ENCODE assay signal across 16 cellular contexts in the genomic region with DNA sequence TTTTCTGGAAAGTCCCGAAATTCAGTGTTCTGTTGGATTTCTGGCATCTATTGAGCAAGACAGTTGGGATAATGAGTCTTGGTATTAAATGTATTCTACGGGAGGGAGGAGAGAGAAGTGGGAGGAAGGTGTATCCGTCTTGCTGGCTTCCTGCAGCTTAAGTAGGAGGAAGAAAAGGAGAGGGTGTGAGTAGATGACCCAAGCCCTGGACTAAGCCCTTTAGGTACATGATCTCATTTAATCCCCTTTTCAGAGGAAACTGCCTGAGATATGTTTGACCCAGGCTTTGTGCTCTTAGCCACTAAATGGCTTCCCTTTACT.
A peak's percentile ranks its signal among the peaks of the same experiment; 100 is the strongest.
DNase-seq lines count a peak whose midpoint lies in the region; ATAC-seq and TF ChIP-seq lines count a peak whose summit lies in the region.
"Had no signal": no experiment of that assay in that cellular context is flagged by ENCODE, and none has a peak within 500 bp of the region (broad histone marks: within the 10 kb centered on the region; RNA-seq: fewer than 3 reads in every experiment).

No MANE protein-coding gene starts in this region.

- H3K4me3 ChIP-seq in DND-41 (ENCODE audit: low read depth in 1 of 2, low read length in 2 of 2) (no peak overlapping the region), gastrocnemius medialis (no peak overlapping the region)
- H3K4me3 ChIP-seq in naive thymus-derived CD4-positive, alpha-beta T cell (ENCODE audit: low read length), result no peak overlapping the region
- H3K4me3 ChIP-seq: lung, SK-N-MC, skin epidermis had no signal

- H3K79me2 ChIP-seq in DND-41 (ENCODE audit: insufficient read depth, low read length), result peaks cover 74% of the 10 kb centered on the region

- TF ChIP-seq POLR2A in gastrocnemius medialis (IDR thresholded peaks at IDR 0.05), result no peak

- in situ Hi-C loops in gastrocnemius medialis (cut with MboI; ENCODE audit: low sequenced_read_pairs in 4 of 4), result loop anchor here in 1 of 4 donors (10.0 kb wide), 1 partner anchor 60 kb away; the partner anchor contains the start of gene PRKCA

- H3K9me3 ChIP-seq in DND-41 (ENCODE audit: insufficient read depth, low read length, severe bottlenecking), result no peaks in the 10 kb centered on the region
- no peaks in the 10 kb centered on the region for H3K9me3 ChIP-seq in naive thymus-derived CD4-positive, alpha-beta T cell (ENCODE audit: control insufficient read depth in 2 of 3, low read length in 3 of 3)
- no peaks in the 10 kb centered on the region for H3K9me3 ChIP-seq in gastrocnemius medialis

- H3K4me1 Mint-ChIP-seq in naive thymus-derived CD4-positive, alpha-beta T cell, result peaks cover 52 to 97% (median 91%) of the 10 kb centered on the region in 7 donors

- no peaks in the 10 kb centered on the region for H3K27me3 Mint-ChIP-seq in naive thymus-derived CD4-positive, alpha-beta T cell

- H3K4me2 ChIP-seq in DND-41 (ENCODE audit: insufficient read depth, low read length), result no peak overlapping the region
- H3K4me2 ChIP-seq: KMS-11 had no signal

- H3K27me3 ChIP-seq in DND-41 (ENCODE audit: insufficient read depth, low read length, poor library complexity), result no peaks in the 10 kb centered on the region
- no peaks in the 10 kb centered on the region for H3K27me3 ChIP-seq in naive thymus-derived CD4-positive, alpha-beta T cell (ENCODE audit: control insufficient read depth in 2 of 2, insufficient read depth in 2 of 2, low read length in 2 of 2)
- H3K27me3 ChIP-seq in gastrocnemius medialis, result no peaks in the 10 kb centered on the region

- no peaks in the 10 kb centered on the region for H3K9me3 Mint-ChIP-seq in activated naive CD4-positive, alpha-beta T cell treated with anti-CD3 and anti-CD28 coated beads, Interleukin-2, amount 50 U/mL, for 72 hours
- H3K9me3 Mint-ChIP-seq in naive thymus-derived CD4-positive, alpha-beta T cell, result no peaks in the 10 kb centered on the region

- CTCF ChIA-PET in naive thymus-derived CD4-positive, alpha-beta T cell (lab: Charles Lee), result no interaction called here

- peak overlapping the region in 9 of 10 donors; percentile 15 to 70 (median 52) for H3K4me3 Mint-ChIP-seq in naive thymus-derived CD4-positive, alpha-beta T cell

- H2AFZ ChIP-seq in DND-41 (ENCODE audit: low read depth, low read length), result no peak overlapping the region

- no peak overlapping the region; the same call in 1 of the 2 replicates for H3K27ac ChIP-seq in DND-41 (ENCODE audit: low read length)
- H3K27ac ChIP-seq in naive thymus-derived CD4-positive, alpha-beta T cell (ENCODE audit: low read depth, low read length), result no peak overlapping the region
- no peak overlapping the region for H3K27ac ChIP-seq in gastrocnemius medialis
- H3K27ac ChIP-seq: KMS-11, SK-N-MC, skin epidermis had no signal

- ATAC-seq in DND-41 (ENCODE audit: insufficient read depth, low read depth) (peak; percentile 44; the same call in 1 of the 3 replicates), gastrocnemius medialis (no peak)
- peak; percentile 24 to 39 for ATAC-seq in activated naive CD4-positive, alpha-beta T cell treated with anti-CD3 and anti-CD28 coated beads, Interleukin-2, amount 50 U/mL, for 72 hours
- no peak for ATAC-seq in naive thymus-derived CD4-positive, alpha-beta T cell

- POLR2A ChIA-PET in naive thymus-derived CD4-positive, alpha-beta T cell (lab: Charles Lee), result no interaction called here

- peaks cover 0 to 9% of the 10 kb centered on the region in 2 donors for H3K36me3 Mint-ChIP-seq in activated naive CD4-positive, alpha-beta T cell treated with anti-CD3 and anti-CD28 coated beads, Interleukin-2, amount 50 U/mL, for 72 hours
- H3K36me3 Mint-ChIP-seq in naive thymus-derived CD4-positive, alpha-beta T cell, result peaks cover 0 to 29% (median 9%) of the 10 kb centered on the region in 5 donors

- H3K9ac ChIP-seq in DND-41 (ENCODE audit: low read depth, low read length), result no peak overlapping the region
- H3K9ac ChIP-seq: KMS-11 had no signal

- no peak for DNase-seq in DND-41
- DNase-seq in NCI-H226, result peak; percentile 33
- DNase-seq in activated naive CD4-positive, alpha-beta T cell treated with anti-CD3 and anti-CD28 coated beads, Interleukin-2, amount 50 U/mL, for 72 hours (ENCODE audit: low spot score in 2 of 2), result no peak
- no peak for DNase-seq in naive thymus-derived CD4-positive, alpha-beta T cell
- DNase-seq in NCI-H446 treated with DMSO at 0.1 percent for 48 hours (lab: John Stamatoyannopoulos, UW), result no peak
- DNase-seq in gastrocnemius medialis, result no peak
- DNase-seq in NOMO-1 treated with dmso at 0.1 percent for 144 hours (lab: John Stamatoyannopoulos, UW; ENCODE audit: unreplicated experiment), result no peak
- DNase-seq in 8988T, result no peak
- DNase-seq: amygdala, GDM1, NCI-H187, occipital lobe had no signal

- peaks cover 32% of the 10 kb centered on the region for H3K4me1 ChIP-seq in DND-41 (ENCODE audit: insufficient read depth, low read length)
- H3K4me1 ChIP-seq in naive thymus-derived CD4-positive, alpha-beta T cell (ENCODE audit: control insufficient read depth in 2 of 2, insufficient read depth in 2 of 2, low read length in 2 of 2), result peaks cover 0 to 45% of the 10 kb centered on the region in 2 donors
- H3K4me1 ChIP-seq in gastrocnemius medialis, result no peaks in the 10 kb centered on the region

- TF ChIP-seq CTCF in DND-41 (IDR thresholded peaks at IDR 0.05; ENCODE audit: borderline replicate concordance, extremely low read depth, low read length, poor library complexity, severe bottlenecking) (no peak), gastrocnemius medialis (IDR thresholded peaks at IDR 0.05 in 4 of 5, conservative IDR thresholded peaks at IDR 0.05 in 1 of 5) (no peak)

- H3K36me3 ChIP-seq in DND-41 (ENCODE audit: insufficient read depth, low read length), result no peaks in the 10 kb centered on the region
- H3K36me3 ChIP-seq in naive thymus-derived CD4-positive, alpha-beta T cell (ENCODE audit: control insufficient read depth in 2 of 3, insufficient read depth in 3 of 3, low read length in 3 of 3), result no peaks in the 10 kb centered on the region
- no peaks in the 10 kb centered on the region for H3K36me3 ChIP-seq in gastrocnemius medialis

- H4K20me1 ChIP-seq in DND-41 (ENCODE audit: insufficient read depth, low read length), result peaks cover 15% of the 10 kb centered on the region; the same call in 1 of the 2 replicates

- H3K27ac Mint-ChIP-seq in activated naive CD4-positive, alpha-beta T cell treated with anti-CD3 and anti-CD28 coated beads, Interleukin-2, amount 50 U/mL, for 72 hours, result peak overlapping the region in 1 of 2 donors; percentile 80
- peak overlapping the region in 8 of 9 donors; percentile 7 to 83 (median 64) for H3K27ac Mint-ChIP-seq in naive thymus-derived CD4-positive, alpha-beta T cell

- intact Hi-C loops in naive thymus-derived CD4-positive, alpha-beta T cell (cut with micrococcal nuclease), result loop anchor here in 1 of 2 donors (1.0 to 2.0 kb wide), 2 partner anchors 34 to 60 kb away; no protein-coding TSS in a partner anchor
- intact Hi-C loops in gastrocnemius medialis (cut with DNase I; ENCODE audit: low total_unique reads), result no loop called here

Comparison
In these comparisons a context has a peak if more than half of its experiments do, and no peak if none do; other contexts are left out.
1. ATAC-seq: peak in DND-41 (single experiment) and activated naive CD4-positive, alpha-beta T cell treated with anti-CD3 and anti-CD28 coated beads, Interleukin-2, amount 50 U/mL, for 72 hours (2 of 2); none in naive thymus-derived CD4-positive, alpha-beta T cell (single experiment) and gastrocnemius medialis (0 of 2).